In genomic region chr9:101399641-101399965, GRCh38 we compare ENCODE assay signal across 8 cellular contexts. TPM values are rescaled to one million over a fixed set of nuclear protein-coding genes. Genes with fewer than 3 reads are reported as not detected.
DNase-seq lines count a peak whose midpoint lies in the region; ATAC-seq and TF ChIP-seq lines count a peak whose summit lies in the region.

No MANE protein-coding gene starts in this region.

- intact Hi-C loops in mucosa of descending colon (cut with DNase I, micrococcal nuclease), result no loop called here

- H3K4me3 ChIP-seq in AG09309 (ENCODE audit: control insufficient read depth, low read depth, low read length), result peak overlapping the region; percentile 82
- H3K4me3 ChIP-seq in KMS-11 (IDR thresholded peaks at IDR 0.05; ENCODE audit: insufficient read depth, low read depth, low read length), result no peak overlapping the region
- H3K4me3 ChIP-seq in brain microvascular endothelial cell (ENCODE audit: low read depth, low read length), result peak overlapping the region; percentile 74
- peak overlapping the region; percentile 79 to 83 for H3K4me3 ChIP-seq in mucosa of rectum (ENCODE audit: low read length in 2 of 2)
- no peak overlapping the region for H3K4me3 ChIP-seq in mucosa of descending colon

- H4K20me1 ChIP-seq in KMS-11 (ENCODE audit: insufficient read depth), result no peaks in the 10 kb centered on the region

- H3K27ac ChIP-seq in KMS-11 (no peak overlapping the region; the same call in 1 of the 2 replicates), brain microvascular endothelial cell (no peak overlapping the region), mucosa of rectum (ENCODE audit: low read depth in 2 of 2, low read length in 2 of 2) (peak overlapping the region in 1 of 2 donors; percentile 77)

- TF ChIP-seq CTCF in AG09309 (IDR thresholded peaks at IDR 0.05; ENCODE audit: control insufficient read depth, insufficient read depth, low read depth, low read length, missing control alignments) (no peak), KMS-11 (conservative IDR thresholded peaks at IDR 0.05; ENCODE audit: low read depth, low read length) (no peak), brain microvascular endothelial cell (IDR thresholded peaks at IDR 0.05; ENCODE audit: low read depth, low read length, missing control alignments) (no peak), mucosa of descending colon (IDR thresholded peaks at IDR 0.05) (no peak)

- H3K9me3 ChIP-seq in mucosa of rectum (ENCODE audit: control insufficient read depth in 2 of 2, low read length in 2 of 2), result peaks cover 0 to 10% of the 10 kb centered on the region in 2 donors
- H3K9me3 ChIP-seq in mucosa of descending colon, result peaks cover under 1% of the 10 kb centered on the region

- H3K27me3 ChIP-seq in KMS-11 (ENCODE audit: insufficient read depth, low read depth) (no peaks in the 10 kb centered on the region), brain microvascular endothelial cell (replicated peaks) (no peaks in the 10 kb centered on the region), mucosa of rectum (ENCODE audit: control insufficient read depth in 2 of 2, insufficient read depth in 2 of 2, low read length in 2 of 2) (no peaks in the 10 kb centered on the region)

- H3K4me1 ChIP-seq in KMS-11 (ENCODE audit: low read depth, poor library complexity, severe bottlenecking), result peaks cover 37% of the 10 kb centered on the region
- H3K4me1 ChIP-seq in mucosa of rectum (ENCODE audit: control insufficient read depth in 2 of 2, insufficient read depth in 2 of 2, low read length in 2 of 2), result peaks cover 9 to 14% of the 10 kb centered on the region in 2 donors
- peaks cover 18% of the 10 kb centered on the region for H3K4me1 ChIP-seq in mucosa of descending colon (ENCODE audit: low read depth)

- DNase-seq in AG09309 (ENCODE audit: low read depth), result no peak
- DNase-seq in brain microvascular endothelial cell, result no peak
- DNase-seq in AG08395 (ENCODE audit: low spot score), result no peak
- DNase-seq in T1000 (lab: John Stamatoyannopoulos, UW), result no peak
- no peak for DNase-seq in mucosa of descending colon
- DNase-seq in activated CD4-positive, CD25-positive, alpha-beta regulatory T cell (lab: John Stamatoyannopoulos, UW), result no peak

- peaks cover 7% of the 10 kb centered on the region for H3K36me3 ChIP-seq in KMS-11 (ENCODE audit: insufficient read depth)
- H3K36me3 ChIP-seq in brain microvascular endothelial cell (replicated peaks), result peaks cover 45% of the 10 kb centered on the region
- H3K36me3 ChIP-seq in mucosa of rectum (ENCODE audit: control insufficient read depth in 2 of 2, insufficient read depth in 2 of 2, low read length in 2 of 2), result peaks cover 38 to 41% of the 10 kb centered on the region in 2 donors
- peaks cover 1% of the 10 kb centered on the region for H3K36me3 ChIP-seq in mucosa of descending colon (ENCODE audit: low read depth)

- peaks cover 67% of the 10 kb centered on the region for H3K79me2 ChIP-seq in KMS-11 (ENCODE audit: insufficient read depth, low read depth)

- in situ Hi-C loops in brain microvascular endothelial cell (cut with HindIII; ENCODE audit: low pct_ligation_motif_present, low sequenced_read_pairs), result no loop called here

- peak overlapping the region; percentile 81 for H3K4me2 ChIP-seq in KMS-11

- H3K9ac ChIP-seq in KMS-11, result peak overlapping the region; percentile 92; the same call in 1 of the 2 replicates
- H3K9ac ChIP-seq in mucosa of rectum (ENCODE audit: low read depth in 1 of 2, low read length in 2 of 2), result peak overlapping the region; percentile 77 to 88

- H2AFZ ChIP-seq in KMS-11 (ENCODE audit: low read depth), result 0 out of 2 replicates have a peak overlapping the region, but pooled peaks have one; percentile 43

- no peak for ATAC-seq in mucosa of descending colon

RNA-seq across cellular contexts. Expression of gene ZNF189, which starts 1.0 kb away (rescaled TPM):
- 10 to 100 TPM; 13.1 to 27.9 (median 17.7) TPM for total RNA-seq in mucosa of descending colon

RNA-seq across cellular contexts. Expression of gene MRPL50, which starts 1.2 kb away (rescaled TPM):
- total RNA-seq in mucosa of descending colon, result 10 to 100 TPM in 1 of 3 donors, 1 to 10 TPM in 2; 8.2 to 11.0 (median 8.4) TPM

RNA-seq across cellular contexts. Expression of gene BAAT, which starts 14.8 kb away (rescaled TPM):
- under 1 TPM in 1 of 3 donors, not detected in 2; 0.14 TPM for total RNA-seq in mucosa of descending colon

RNA-seq across cellular contexts. Expression of gene ALDOB, which starts 36.0 kb away (rescaled TPM):
- total RNA-seq in mucosa of descending colon, result 10 to 100 TPM in 1 of 3 donors, 1 to 10 TPM in 2; 1.6 to 13.8 (median 3.0) TPM

Comparison
In these comparisons a context has a peak if more than half of its experiments do, and no peak if none do; other contexts are left out.
1. H3K4me3 ChIP-seq: peak in AG09309 (single experiment), brain microvascular endothelial cell (single experiment) and mucosa of rectum (2 of 2); none in KMS-11 (single experiment) and mucosa of descending colon (single experiment).